15 cellular contexts compared by ENCODE assay signal in genomic region chr1:147080671-147081394, GRCh38.
DNase-seq lines count a peak whose midpoint lies in the region; ATAC-seq, FAIRE-seq and TF ChIP-seq lines count a peak whose summit lies in the region.
"Had no signal": no experiment of that assay in that cellular context is flagged by ENCODE, and none has a peak within 500 bp of the region (broad histone marks: within the 10 kb centered on the region; RNA-seq: fewer than 3 reads in every experiment).

No MANE protein-coding gene starts in this region.

- peak overlapping the region; percentile 44; the same call in 1 of the 2 replicates for H3K4me3 ChIP-seq in iPS-18c (ENCODE audit: insufficient read depth, low read depth, low read length)
- H3K4me3 ChIP-seq: left lung, ovary had no signal

- no peaks in the 10 kb centered on the region for H3K9me3 Mint-ChIP-seq in activated naive CD4-positive, alpha-beta T cell treated with anti-CD3 and anti-CD28 coated beads for 36 hours
- H3K9me3 Mint-ChIP-seq in activated T-helper 1 cell treated with anti-CD3 and anti-CD28 coated beads, Interleukin-12 subunit alpha, Interleukin-12 subunit beta, Interleukin-2, Interleukin-4 antibody, amounts not matched to agents 30 ng/mL and 10 ng/mL and 1 ng/mL, durations not matched to agents 14 hours and 24 hours and 36 hours = no peaks in the 10 kb centered on the region
- no peaks in the 10 kb centered on the region for H3K9me3 Mint-ChIP-seq in stimulated activated naive CD8-positive, alpha-beta T cell treated with anti-CD3 and anti-CD28 coated beads, Interleukin-15, amount 100 ng/mL, for 72 hours

- intact Hi-C loops in activated naive CD4-positive, alpha-beta T cell treated with anti-CD3 and anti-CD28 coated beads for 36 hours (cut with micrococcal nuclease) = loop anchor here (10.0 kb wide), 3 partner anchors 146 to 706 kb away; partner anchors contain the start of gene NBPF12
- intact Hi-C loops in activated T-helper 1 cell treated with anti-CD3 and anti-CD28 coated beads, Interleukin-12 subunit alpha, Interleukin-12 subunit beta, Interleukin-2, Interleukin-4 antibody, amounts not matched to agents 30 ng/mL and 10 ng/mL and 1 ng/mL, durations not matched to agents 14 hours and 24 hours and 36 hours (cut with micrococcal nuclease) = no loop called here

- peaks cover 64% of the 10 kb centered on the region for H3K27me3 Mint-ChIP-seq in activated naive CD4-positive, alpha-beta T cell treated with anti-CD3 and anti-CD28 coated beads for 36 hours (ENCODE audit: low read depth)
- peaks cover 77% of the 10 kb centered on the region for H3K27me3 Mint-ChIP-seq in activated T-helper 1 cell treated with anti-CD3 and anti-CD28 coated beads, Interleukin-12 subunit alpha, Interleukin-12 subunit beta, Interleukin-2, Interleukin-4 antibody, amounts not matched to agents 30 ng/mL and 10 ng/mL and 1 ng/mL, durations not matched to agents 14 hours and 24 hours and 36 hours (ENCODE audit: insufficient read depth)
- peaks cover 78% of the 10 kb centered on the region for H3K27me3 Mint-ChIP-seq in stimulated activated naive CD8-positive, alpha-beta T cell treated with anti-CD3 and anti-CD28 coated beads, Interleukin-15, amount 100 ng/mL, for 72 hours

- no peak for ATAC-seq in stimulated activated naive CD8-positive, alpha-beta T cell treated with anti-CD3 and anti-CD28 coated beads, Interleukin-15, amount 100 ng/mL, for 72 hours
- ATAC-seq in esophagus mucosa = no peak
- ATAC-seq: HepG2, left lung had no signal

- H3K27ac Mint-ChIP-seq in activated naive CD4-positive, alpha-beta T cell treated with anti-CD3 and anti-CD28 coated beads for 36 hours = peak overlapping the region; percentile 18
- peak overlapping the region; percentile 61 for H3K27ac Mint-ChIP-seq in activated T-helper 1 cell treated with anti-CD3 and anti-CD28 coated beads, Interleukin-12 subunit alpha, Interleukin-12 subunit beta, Interleukin-2, Interleukin-4 antibody, amounts not matched to agents 30 ng/mL and 10 ng/mL and 1 ng/mL, durations not matched to agents 14 hours and 24 hours and 36 hours
- no peak overlapping the region for H3K27ac Mint-ChIP-seq in stimulated activated naive CD8-positive, alpha-beta T cell treated with anti-CD3 and anti-CD28 coated beads, Interleukin-15, amount 100 ng/mL, for 72 hours

- peak; percentile 33 for DNase-seq in activated naive CD4-positive, alpha-beta T cell treated with anti-CD3 and anti-CD28 coated beads for 36 hours
- no peak for DNase-seq in activated naive CD4-positive, alpha-beta T cell treated with anti-CD3 and anti-CD28 coated beads, Interleukin-2, amount 50 U/mL, for 16 hours
- no peak for DNase-seq in activated T-helper 1 cell treated with anti-CD3 and anti-CD28 coated beads, Interleukin-12 subunit alpha, Interleukin-12 subunit beta, Interleukin-2, Interleukin-4 antibody, amounts not matched to agents 30 ng/mL and 10 ng/mL and 1 ng/mL, durations not matched to agents 14 hours and 24 hours and 36 hours (ENCODE audit: low spot score)
- DNase-seq in stimulated activated naive CD8-positive, alpha-beta T cell treated with anti-CD3 and anti-CD28 coated beads, Interleukin-15, amount 100 ng/mL, for 72 hours = no peak
- no peak for DNase-seq in cerebellum (ENCODE audit: low spot score)
- DNase-seq in H54 (ENCODE audit: insufficient read length, low spot score) = no peak
- DNase-seq: activated CD8-positive, alpha-beta memory T cell treated with anti-CD3 and anti-CD28 coated beads, Interleukin-2, amount 50 U/mL, for 48 hours; DMS79 treated with DMSO at 0.1 percent for 48 hours; left lung; ovary; stimulated activated CD4-positive, alpha-beta T cell treated with anti-CD3 and anti-CD28 coated beads, Interleukin-2, amount 100 ng/mL, for 48 hours; SW 1271 had no signal

- no peak for FAIRE-seq in H54 (lab: Jason Lieb, UNC)
- FAIRE-seq: HepG2 had no signal

- H3K9me3 ChIP-seq in iPS-18c (ENCODE audit: control insufficient read depth, insufficient read depth, low read length) = peaks cover 4% of the 10 kb centered on the region
- H3K9me3 ChIP-seq: left lung, ovary had no signal

- H3K4me1 Mint-ChIP-seq in activated naive CD4-positive, alpha-beta T cell treated with anti-CD3 and anti-CD28 coated beads for 36 hours (ENCODE audit: low read depth) = peaks cover 46% of the 10 kb centered on the region
- H3K4me1 Mint-ChIP-seq in activated T-helper 1 cell treated with anti-CD3 and anti-CD28 coated beads, Interleukin-12 subunit alpha, Interleukin-12 subunit beta, Interleukin-2, Interleukin-4 antibody, amounts not matched to agents 30 ng/mL and 10 ng/mL and 1 ng/mL, durations not matched to agents 14 hours and 24 hours and 36 hours (ENCODE audit: low read depth) = peaks cover 58% of the 10 kb centered on the region
- H3K4me1 Mint-ChIP-seq in stimulated activated naive CD8-positive, alpha-beta T cell treated with anti-CD3 and anti-CD28 coated beads, Interleukin-15, amount 100 ng/mL, for 72 hours = peaks cover 59% of the 10 kb centered on the region

- CTCF ChIA-PET in activated naive CD4-positive, alpha-beta T cell treated with anti-CD3 and anti-CD28 coated beads for 36 hours (lab: Charles Lee) = interaction anchor here (0.8 to 1.4 kb wide), 5 partner anchors 34 to 169 kb away, joined by 3 to 5 read pairs (median 4); partner anchors contain the start of gene CHD1L

- TF ChIP-seq POLR2A in H54 (IDR thresholded peaks at IDR 0.05; ENCODE audit: low read depth, low read length) = no peak

- peaks cover 4% of the 10 kb centered on the region for H3K36me3 Mint-ChIP-seq in activated naive CD4-positive, alpha-beta T cell treated with anti-CD3 and anti-CD28 coated beads for 36 hours (ENCODE audit: low read depth)
- H3K36me3 Mint-ChIP-seq in activated T-helper 1 cell treated with anti-CD3 and anti-CD28 coated beads, Interleukin-12 subunit alpha, Interleukin-12 subunit beta, Interleukin-2, Interleukin-4 antibody, amounts not matched to agents 30 ng/mL and 10 ng/mL and 1 ng/mL, durations not matched to agents 14 hours and 24 hours and 36 hours (ENCODE audit: low read depth) = peaks cover 9% of the 10 kb centered on the region

- peak overlapping the region; percentile 69 for H3K4me3 Mint-ChIP-seq in activated naive CD4-positive, alpha-beta T cell treated with anti-CD3 and anti-CD28 coated beads for 36 hours
- peak overlapping the region; percentile 53 for H3K4me3 Mint-ChIP-seq in activated T-helper 1 cell treated with anti-CD3 and anti-CD28 coated beads, Interleukin-12 subunit alpha, Interleukin-12 subunit beta, Interleukin-2, Interleukin-4 antibody, amounts not matched to agents 30 ng/mL and 10 ng/mL and 1 ng/mL, durations not matched to agents 14 hours and 24 hours and 36 hours
- peak overlapping the region; percentile 78 to 89 for H3K4me3 Mint-ChIP-seq in stimulated activated naive CD8-positive, alpha-beta T cell treated with anti-CD3 and anti-CD28 coated beads, Interleukin-15, amount 100 ng/mL, for 72 hours

Comparison
In these comparisons a context has a peak if more than half of its experiments do, and no peak if none do; other contexts are left out.
1. H3K27ac Mint-ChIP-seq: peak in activated naive CD4-positive, alpha-beta T cell treated with anti-CD3 and anti-CD28 coated beads for 36 hours (single experiment) and activated T-helper 1 cell treated with anti-CD3 and anti-CD28 coated beads, Interleukin-12 subunit alpha, Interleukin-12 subunit beta, Interleukin-2, Interleukin-4 antibody, amounts not matched to agents 30 ng/mL and 10 ng/mL and 1 ng/mL, durations not matched to agents 14 hours and 24 hours and 36 hours (single experiment); none in stimulated activated naive CD8-positive, alpha-beta T cell treated with anti-CD3 and anti-CD28 coated beads, Interleukin-15, amount 100 ng/mL, for 72 hours (0 of 2).
2. Peak in every context shown above with its lines, with median percentiles within 50 percentile points of each other: H3K4me3 Mint-ChIP-seq.